8 cellular contexts compared by ENCODE assay signal in the genomic region with DNA sequence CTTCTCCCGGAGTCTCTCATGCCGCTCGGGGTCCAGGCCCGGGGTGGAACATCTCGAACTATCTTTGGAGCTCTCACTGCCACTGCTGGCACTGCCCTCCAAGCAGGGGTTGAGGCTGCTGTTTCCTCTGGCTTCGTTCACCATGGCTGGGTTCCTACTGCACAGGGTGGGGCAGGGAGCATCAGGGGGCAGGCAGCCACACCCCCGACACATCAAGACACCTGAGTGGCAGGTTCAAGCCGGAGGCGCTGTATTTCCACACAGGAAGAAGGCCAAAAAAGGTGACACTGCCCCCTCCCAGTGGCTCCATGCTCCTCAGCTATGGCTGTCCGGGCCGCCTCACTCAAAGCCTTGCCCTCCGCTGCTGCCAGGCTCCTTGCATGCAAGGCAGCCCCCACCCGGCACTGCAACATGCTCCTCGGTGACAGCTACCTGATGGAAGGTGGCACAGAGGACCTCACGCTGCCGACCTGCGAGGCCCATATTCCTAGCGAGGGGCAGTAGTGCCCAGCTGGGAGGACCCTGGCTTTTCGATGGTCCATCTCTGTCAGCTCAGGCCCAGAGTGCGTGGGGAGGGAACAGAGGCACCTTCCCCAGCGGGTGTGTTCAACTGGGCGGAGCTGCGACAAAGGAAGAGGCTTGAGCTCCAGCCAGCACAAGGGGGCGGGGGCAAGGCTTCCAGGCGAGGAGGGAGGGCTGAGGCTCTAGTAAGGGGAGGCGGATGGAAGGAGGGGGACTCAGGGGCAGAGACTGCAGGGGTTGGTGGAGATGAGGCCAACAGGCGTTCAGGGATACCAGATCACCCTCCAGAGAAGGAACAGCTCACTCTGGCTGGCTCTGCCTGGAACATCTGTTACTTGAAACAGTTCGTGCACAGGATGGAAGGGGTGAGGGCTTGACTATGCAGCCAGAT. TPM values are rescaled to one million over a fixed set of nuclear protein-coding genes. Genes with fewer than 3 reads are reported as not detected.
DNase-seq lines count a peak whose midpoint lies in the region; ATAC-seq, FAIRE-seq and TF ChIP-seq lines count a peak whose summit lies in the region.

No MANE protein-coding gene starts in this region.

- no peaks in the 10 kb centered on the region for H3K9me3 ChIP-seq in A549

- H3K36me3 Mint-ChIP-seq in activated CD4-positive, alpha-beta T cell treated with anti-CD3 and anti-CD28 coated beads, Interleukin-2, amount 10 ng/mL, durations not matched to agents 7 days and 5 days (ENCODE audit: low read depth) = peaks cover 21% of the 10 kb centered on the region
- peaks cover 77% of the 10 kb centered on the region for H3K36me3 Mint-ChIP-seq in dendritic cell treated with granulocyte-macrophage colony-stimulating factor and Interleukin-4, amounts not matched to agents 40 ng/mL and 50 ng/mL, for 4 days (ENCODE audit: low read depth)

- no peak for TF ChIP-seq POLR2A in A549 (IDR thresholded peaks at IDR 0.05; ENCODE audit: low read length)

- CTCF ChIA-PET in A549 (lab: Yijun Ruan, JAX) = interaction anchor here (0.7 to 1.7 kb wide), 2 partner anchors 18 to 46 kb away, joined by 3 to 5 read pairs; no protein-coding TSS in a partner anchor
- CTCF ChIA-PET in activated CD4-positive, alpha-beta T cell treated with anti-CD3 and anti-CD28 coated beads, Interleukin-2, amount 10 ng/mL, durations not matched to agents 7 days and 5 days (lab: Charles Lee) = interaction anchor here (1.0 to 1.5 kb wide), 3 partner anchors 35 to 84 kb away, joined by 3 to 8 read pairs (median 4); no protein-coding TSS in a partner anchor

- peaks cover 26% of the 10 kb centered on the region for H3K4me1 ChIP-seq in A549

- no peak for FAIRE-seq in A549 (lab: Jason Lieb, UNC)

- intact Hi-C loops in dendritic cell treated with granulocyte-macrophage colony-stimulating factor and Interleukin-4, amounts not matched to agents 40 ng/mL and 50 ng/mL, for 4 days (cut with micrococcal nuclease) = loop anchor here (1.0 kb wide), 1 partner anchor 12 kb away; no protein-coding TSS in a partner anchor

- peak overlapping the region; percentile 92 for H3K4me3 Mint-ChIP-seq in activated CD4-positive, alpha-beta T cell treated with anti-CD3 and anti-CD28 coated beads, Interleukin-2, amount 10 ng/mL, durations not matched to agents 7 days and 5 days
- H3K4me3 Mint-ChIP-seq in dendritic cell treated with granulocyte-macrophage colony-stimulating factor and Interleukin-4, amounts not matched to agents 40 ng/mL and 50 ng/mL, for 4 days = peak overlapping the region; percentile 94

- no peak for DNase-seq in A549 (ENCODE audit: low read depth in 1 of 2, low spot score in 1 of 2)
- peak; percentile 98 for DNase-seq in NCI-H2171 treated with DMSO at 0.1 percent for 48 hours (lab: John Stamatoyannopoulos, UW)
- DNase-seq in activated CD4-positive, alpha-beta T cell treated with anti-CD3 and anti-CD28 coated beads, Interleukin-2, amount 10 ng/mL, durations not matched to agents 7 days and 5 days = peak; percentile 87
- peak; percentile 76 for DNase-seq in left lobe of liver (ENCODE audit: low spot score)
- DNase-seq in stimulated activated CD4-positive, alpha-beta T cell treated with anti-CD3 and anti-CD28 coated beads, Interleukin-1b, Interleukin-23, amount 100 ng/mL, for 4 hours (ENCODE audit: low read depth in 2 of 2) = peak; percentile 40 to 60

- ATAC-seq in A549 = no peak
- peak; percentile 32 for ATAC-seq in GM19043 (IDR thresholded peaks at IDR 0.05; ENCODE audit: low read depth, unreplicated experiment)
- ATAC-seq in left lobe of liver = peak; percentile 6
- no peak for ATAC-seq in HG02571 (IDR thresholded peaks at IDR 0.05; ENCODE audit: unreplicated experiment)

- H3K27ac ChIP-seq in A549 = peak overlapping the region in 1 of 2 experiments; percentile 33; a peak in 1 of 6 replicates

- H3K27ac Mint-ChIP-seq in activated CD4-positive, alpha-beta T cell treated with anti-CD3 and anti-CD28 coated beads, Interleukin-2, amount 10 ng/mL, durations not matched to agents 7 days and 5 days = peak overlapping the region; percentile 79
- peak overlapping the region; percentile 94 for H3K27ac Mint-ChIP-seq in dendritic cell treated with granulocyte-macrophage colony-stimulating factor and Interleukin-4, amounts not matched to agents 40 ng/mL and 50 ng/mL, for 4 days

- peak overlapping the region; percentile 10; the same call in 1 of the 3 replicates for H3K4me2 ChIP-seq in A549

- WGBS in A549 (ENCODE audit: missing lambda C conversion rate) = 81% methylated on average over 15 of the region's 28 CpGs

- TF ChIP-seq CTCF in A549 (IDR thresholded peaks at IDR 0.05) = no peak

- POLR2A ChIA-PET in A549 (lab: Yijun Ruan, JAX) = interaction anchor here (1.0 kb wide), 1 partner anchor 10 kb away, joined by 4 read pairs; no protein-coding TSS in a partner anchor
- POLR2A ChIA-PET in activated CD4-positive, alpha-beta T cell treated with anti-CD3 and anti-CD28 coated beads, Interleukin-2, amount 10 ng/mL, durations not matched to agents 7 days and 5 days (lab: Charles Lee) = interaction anchor here (1.0 kb wide), 1 partner anchor 107 kb away, joined by 3 read pairs; no protein-coding TSS in a partner anchor

- H3K9me3 Mint-ChIP-seq in activated CD4-positive, alpha-beta T cell treated with anti-CD3 and anti-CD28 coated beads, Interleukin-2, amount 10 ng/mL, durations not matched to agents 7 days and 5 days = no peaks in the 10 kb centered on the region
- H3K9me3 Mint-ChIP-seq in dendritic cell treated with granulocyte-macrophage colony-stimulating factor and Interleukin-4, amounts not matched to agents 40 ng/mL and 50 ng/mL, for 4 days = no peaks in the 10 kb centered on the region

- no peak overlapping the region for H3K4me3 ChIP-seq in A549

- no peak for TF ChIP-seq EP300 in A549 (IDR thresholded peaks at IDR 0.05)

- no peaks in the 10 kb centered on the region for H3K27me3 Mint-ChIP-seq in activated CD4-positive, alpha-beta T cell treated with anti-CD3 and anti-CD28 coated beads, Interleukin-2, amount 10 ng/mL, durations not matched to agents 7 days and 5 days
- H3K27me3 Mint-ChIP-seq in dendritic cell treated with granulocyte-macrophage colony-stimulating factor and Interleukin-4, amounts not matched to agents 40 ng/mL and 50 ng/mL, for 4 days = no peaks in the 10 kb centered on the region

- H3K4me1 Mint-ChIP-seq in activated CD4-positive, alpha-beta T cell treated with anti-CD3 and anti-CD28 coated beads, Interleukin-2, amount 10 ng/mL, durations not matched to agents 7 days and 5 days = peaks cover 58% of the 10 kb centered on the region
- H3K4me1 Mint-ChIP-seq in dendritic cell treated with granulocyte-macrophage colony-stimulating factor and Interleukin-4, amounts not matched to agents 40 ng/mL and 50 ng/mL, for 4 days (ENCODE audit: low read depth) = peaks cover 75% of the 10 kb centered on the region

- TF ChIP-seq RAD21 in A549 (conservative IDR thresholded peaks at IDR 0.05 in 1 of 2, IDR thresholded peaks at IDR 0.05 in 1 of 2) = no peak

RNA-seq across cellular contexts. Expression of gene MTHFR, which starts 2.5 kb away (rescaled TPM):
- polyA plus RNA-seq in A549 (2011; rRNA removed) (4.5 and 5.0 TPM in 2 replicates), A549 (2017; fragmentation: RNase III; extraction: RNeasy Plus Mini Kit Qiagen cat#74134 plus additional on column Dnase treatment) (4.1 to 5.3 TPM (median 5.2 TPM) in 3 replicates)
- 2.9 and 3.6 TPM in 2 replicates for polyA plus RNA-seq in A549 (2012; cell fraction: cytosol; rRNA removed)
- polyA plus RNA-seq in A549 (2012; cell fraction: nucleus; rRNA removed) = 7.7 and 8.1 TPM in 2 replicates
- polyA minus RNA-seq in A549 (2011; rRNA and poly(A)+ RNA removed) = 10.9 and 12.7 TPM in 2 replicates
- 10 to 100 TPM; 23.8 to 29.0 TPM for total RNA-seq in activated CD4-positive, alpha-beta T cell treated with anti-CD3 and anti-CD28 coated beads, Interleukin-2, amount 10 ng/mL, durations not matched to agents 7 days and 5 days
- 14.9 TPM for total RNA-seq in left lobe of liver

RNA-seq across cellular contexts. Expression of gene CLCN6, which starts 2.8 kb away (rescaled TPM):
- 5.7 and 8.2 TPM in 2 replicates for polyA plus RNA-seq in A549 (2011; rRNA removed)
- 3.3 and 4.1 TPM in 2 replicates for polyA plus RNA-seq in A549 (2012; cell fraction: cytosol; rRNA removed)
- polyA plus RNA-seq in A549 (2012; cell fraction: nucleus; rRNA removed) = 16.1 and 19.6 TPM in 2 replicates
- 6.1 to 9.0 TPM (median 8.9 TPM) in 3 replicates for polyA plus RNA-seq in A549 (2017; fragmentation: RNase III; extraction: RNeasy Plus Mini Kit Qiagen cat#74134 plus additional on column Dnase treatment)
- polyA minus RNA-seq in A549 (2011; rRNA and poly(A)+ RNA removed) = 6.0 and 7.6 TPM in 2 replicates
- 10 to 100 TPM; 13.2 to 15.7 TPM for total RNA-seq in activated CD4-positive, alpha-beta T cell treated with anti-CD3 and anti-CD28 coated beads, Interleukin-2, amount 10 ng/mL, durations not matched to agents 7 days and 5 days
- 10.8 TPM for total RNA-seq in left lobe of liver

RNA-seq across cellular contexts. Expression of gene C1orf167, which starts 41.2 kb away (rescaled TPM):
- polyA plus RNA-seq in A549 (2011; rRNA removed) (not detected in 2 replicates), A549 (2017; fragmentation: RNase III; extraction: RNeasy Plus Mini Kit Qiagen cat#74134 plus additional on column Dnase treatment) (not detected in 3 replicates)
- polyA plus RNA-seq in A549 (2012; cell fraction: cytosol; rRNA removed) = not detected in 2 replicates
- polyA plus RNA-seq in A549 (2012; cell fraction: nucleus; rRNA removed) = 0.04 TPM in 1 of 2 replicates, not detected in the other
- polyA minus RNA-seq in A549 (2011; rRNA and poly(A)+ RNA removed) = not detected in 2 replicates
- not detected for total RNA-seq in activated CD4-positive, alpha-beta T cell treated with anti-CD3 and anti-CD28 coated beads, Interleukin-2, amount 10 ng/mL, durations not matched to agents 7 days and 5 days
- total RNA-seq in left lobe of liver = not detected

RNA-seq across cellular contexts. Expression of gene NPPA, which starts 44.4 kb away (rescaled TPM):
- polyA plus RNA-seq in A549 (2011; rRNA removed) = not detected in 2 replicates
- not detected in 2 replicates for polyA plus RNA-seq in A549 (2012; cell fraction: cytosol; rRNA removed)
- polyA plus RNA-seq in A549 (2012; cell fraction: nucleus; rRNA removed) = not detected in 2 replicates
- polyA plus RNA-seq in A549 (2017; fragmentation: RNase III; extraction: RNeasy Plus Mini Kit Qiagen cat#74134 plus additional on column Dnase treatment) = not detected in 3 replicates
- polyA minus RNA-seq in A549 (2011; rRNA and poly(A)+ RNA removed) = not detected in 2 replicates
- not detected for total RNA-seq in activated CD4-positive, alpha-beta T cell treated with anti-CD3 and anti-CD28 coated beads, Interleukin-2, amount 10 ng/mL, durations not matched to agents 7 days and 5 days
- not detected for total RNA-seq in left lobe of liver

RNA-seq across cellular contexts. Expression of gene NPPB, which starts 55.5 kb away (rescaled TPM):
- polyA plus RNA-seq in A549 (2011; rRNA removed) = not detected in 2 replicates
- polyA plus RNA-seq in A549 (2012; cell fraction: cytosol; rRNA removed) = 0.11 and 0.35 TPM in 2 replicates
- 0.22 and 0.29 TPM in 2 replicates for polyA plus RNA-seq in A549 (2012; cell fraction: nucleus; rRNA removed)
- 0.18 to 0.20 TPM in 2 of 3 replicates, not detected in the other for polyA plus RNA-seq in A549 (2017; fragmentation: RNase III; extraction: RNeasy Plus Mini Kit Qiagen cat#74134 plus additional on column Dnase treatment)
- not detected in 2 replicates for polyA minus RNA-seq in A549 (2011; rRNA and poly(A)+ RNA removed)
- not detected for total RNA-seq in activated CD4-positive, alpha-beta T cell treated with anti-CD3 and anti-CD28 coated beads, Interleukin-2, amount 10 ng/mL, durations not matched to agents 7 days and 5 days
- not detected for total RNA-seq in left lobe of liver

Comparison
In these comparisons a context has a peak if more than half of its experiments do, and no peak if none do; other contexts are left out.
1. ATAC-seq: peak in GM19043 (single experiment) and left lobe of liver (single experiment); none in A549 (0 of 2) and HG02571 (single experiment).
2. DNase-seq: peak in NCI-H2171 treated with DMSO at 0.1 percent for 48 hours (single experiment), activated CD4-positive, alpha-beta T cell treated with anti-CD3 and anti-CD28 coated beads, Interleukin-2, amount 10 ng/mL, durations not matched to agents 7 days and 5 days (single experiment), left lobe of liver (single experiment) and stimulated activated CD4-positive, alpha-beta T cell treated with anti-CD3 and anti-CD28 coated beads, Interleukin-1b, Interleukin-23, amount 100 ng/mL, for 4 hours (2 of 2); none in A549 (0 of 2).